Comparison of ENCODE assay signal across 8 cellular contexts in the genomic region with DNA sequence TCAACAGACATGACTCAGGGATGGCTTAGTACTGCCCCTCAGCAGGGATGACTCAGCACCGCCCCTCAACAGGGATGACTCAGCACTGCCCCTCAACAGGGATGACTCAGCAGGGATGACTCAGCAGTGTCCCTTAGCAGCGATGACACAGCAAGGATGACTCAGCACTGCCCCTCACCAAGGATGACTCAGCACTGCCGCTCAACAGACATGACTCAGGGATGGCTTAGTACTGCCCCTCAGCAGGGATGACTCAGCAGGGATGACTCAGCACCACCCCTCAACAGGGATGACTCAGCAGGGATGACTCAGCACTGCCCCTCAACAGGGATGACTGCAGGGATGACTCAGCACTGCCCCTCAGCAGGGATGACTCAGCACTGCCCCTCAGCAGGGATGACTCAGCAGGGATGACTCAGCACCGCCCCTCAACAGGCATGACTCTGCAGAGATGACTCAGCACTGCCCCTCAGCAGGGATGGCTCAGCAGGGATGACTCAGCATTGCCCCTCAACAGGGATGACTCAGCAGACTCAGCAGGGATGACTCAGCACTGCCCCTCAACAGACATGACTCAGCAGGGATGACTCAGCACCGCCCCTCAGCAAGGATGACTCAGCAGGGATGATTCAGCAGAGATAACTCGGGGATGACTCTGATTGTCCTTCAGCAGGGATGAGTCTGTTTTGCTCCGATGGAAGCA. TPM values are rescaled to one million over a fixed set of nuclear protein-coding genes. Genes with fewer than 3 reads are reported as not detected.
DNase-seq lines count a peak whose midpoint lies in the region; ATAC-seq and TF ChIP-seq lines count a peak whose summit lies in the region.
"Not testable (repeated sequence)": the region's sequence is repeated elsewhere in the genome, so short reads cannot be mapped to it uniquely, and the experiment has no call there.

No MANE protein-coding gene starts in this region.

- H3K27ac Mint-ChIP-seq in CD8-positive, alpha-beta T cell = peak overlapping the region; percentile 60
- peak overlapping the region; percentile 96 for H3K27ac Mint-ChIP-seq in osteocyte (ENCODE audit: unreplicated experiment)
- peak overlapping the region; percentile 55 for H3K27ac Mint-ChIP-seq in stimulated activated memory B cell treated with anti-CD40 and anti-IgM and Interleukin-4, amounts not matched to agents 10 μg/mL and 1 μg/mL and 100 μg/mL, for 72 hours

- not testable (repeated sequence) for H2AFZ ChIP-seq in KMS-11 (ENCODE audit: low read depth)

- H3K27me3 Mint-ChIP-seq in CD8-positive, alpha-beta T cell (ENCODE audit: low read depth); osteocyte (ENCODE audit: unreplicated experiment); stimulated activated memory B cell treated with anti-CD40 and anti-IgM and Interleukin-4, amounts not matched to agents 10 μg/mL and 1 μg/mL and 100 μg/mL, for 72 hours: not testable (repeated sequence)

- in situ Hi-C loops in brain microvascular endothelial cell (cut with HindIII; ENCODE audit: low pct_ligation_motif_present, low sequenced_read_pairs) = not testable (repeated sequence)

- not testable (repeated sequence) for ATAC-seq in CD8-positive, alpha-beta T cell; stimulated activated memory B cell treated with anti-CD40 and anti-IgM and Interleukin-4, amounts not matched to agents 10 μg/mL and 1 μg/mL and 100 μg/mL, for 72 hours

- H3K4me2 ChIP-seq in KMS-11 = not testable (repeated sequence)

- H3K79me2 ChIP-seq in KMS-11 (ENCODE audit: insufficient read depth, low read depth) = not testable (repeated sequence)

- peaks cover 62% of the 10 kb centered on the region for H3K36me3 Mint-ChIP-seq in CD8-positive, alpha-beta T cell
- H3K36me3 Mint-ChIP-seq in osteocyte (ENCODE audit: unreplicated experiment) = peaks cover 44% of the 10 kb centered on the region
- peaks cover 76% of the 10 kb centered on the region for H3K36me3 Mint-ChIP-seq in stimulated activated memory B cell treated with anti-CD40 and anti-IgM and Interleukin-4, amounts not matched to agents 10 μg/mL and 1 μg/mL and 100 μg/mL, for 72 hours

- peak in 4 of 7 experiments; percentile 19 to 61 (median 23) for DNase-seq in CD8-positive, alpha-beta T cell
- DNase-seq in SJSA1 (ENCODE audit: low read depth in 1 of 2, low spot score in 2 of 2) (peak in 1 of 2 experiments; percentile 56), brain microvascular endothelial cell (peak; percentile 48), glomerular visceral epithelial cell (ENCODE audit: extremely low spot score) (peak; percentile 60)
- DNase-seq in activated CD8-positive, alpha-beta memory T cell treated with anti-CD3 and anti-CD28 coated beads, Interleukin-2, amount 50 U/mL, for 24 hours (ENCODE audit: extremely low read depth) = peak; percentile 23
- not testable (repeated sequence) for DNase-seq in osteocyte (ENCODE audit: extremely low spot score, unreplicated experiment)

- H3K27ac ChIP-seq in CD8-positive, alpha-beta T cell (ENCODE audit: low read depth, low read length) = not testable (repeated sequence)
- peak overlapping the region; percentile 100 for H3K27ac ChIP-seq in KMS-11
- peak overlapping the region; percentile 65 for H3K27ac ChIP-seq in SJSA1
- H3K27ac ChIP-seq in brain microvascular endothelial cell = peak overlapping the region; percentile 29

- intact Hi-C loops in CD8-positive, alpha-beta T cell (cut with DNase I, micrococcal nuclease) = not testable (repeated sequence)

- CTCF ChIA-PET in CD8-positive, alpha-beta T cell (lab: Charles Lee) = not testable (repeated sequence)

- not testable (repeated sequence) for TF ChIP-seq CTCF in CD8-positive, alpha-beta T cell (IDR thresholded peaks at IDR 0.05); KMS-11 (conservative IDR thresholded peaks at IDR 0.05; ENCODE audit: low read depth, low read length); brain microvascular endothelial cell (IDR thresholded peaks at IDR 0.05; ENCODE audit: low read depth, low read length, missing control alignments); osteocyte (IDR thresholded peaks at IDR 0.05)

- H3K9ac ChIP-seq in KMS-11 = peak overlapping the region; percentile 94; the same call in 1 of the 2 replicates

- not testable (repeated sequence) for H3K4me1 ChIP-seq in CD8-positive, alpha-beta T cell (ENCODE audit: insufficient read depth, low read length); SJSA1 (replicated peaks)
- H3K4me1 ChIP-seq in KMS-11 (ENCODE audit: low read depth, poor library complexity, severe bottlenecking) = peaks cover 16% of the 10 kb centered on the region

- not testable (repeated sequence) for H4K20me1 ChIP-seq in KMS-11 (ENCODE audit: insufficient read depth)

- H3K36me3 ChIP-seq in CD8-positive, alpha-beta T cell (ENCODE audit: insufficient read depth, low read length); KMS-11 (ENCODE audit: insufficient read depth): not testable (repeated sequence)
- peaks cover 76% of the 10 kb centered on the region for H3K36me3 ChIP-seq in SJSA1
- H3K36me3 ChIP-seq in brain microvascular endothelial cell (replicated peaks) = peaks cover 29% of the 10 kb centered on the region

- POLR2A ChIA-PET in CD8-positive, alpha-beta T cell (lab: Charles Lee) = not testable (repeated sequence)

- not testable (repeated sequence) for H3K27me3 ChIP-seq in CD8-positive, alpha-beta T cell (ENCODE audit: insufficient read depth, low read length); KMS-11 (ENCODE audit: insufficient read depth, low read depth); SJSA1 (replicated peaks); brain microvascular endothelial cell (replicated peaks)

- not testable (repeated sequence) for H3K9me3 ChIP-seq in CD8-positive, alpha-beta T cell (ENCODE audit: low read length)
- H3K9me3 ChIP-seq in SJSA1 (replicated peaks) = peaks cover 16% of the 10 kb centered on the region; the same call in 1 of the 2 replicates

- H3K9me3 Mint-ChIP-seq in CD8-positive, alpha-beta T cell; osteocyte (ENCODE audit: unreplicated experiment); stimulated activated memory B cell treated with anti-CD40 and anti-IgM and Interleukin-4, amounts not matched to agents 10 μg/mL and 1 μg/mL and 100 μg/mL, for 72 hours: not testable (repeated sequence)

- not testable (repeated sequence) for H3K4me1 Mint-ChIP-seq in CD8-positive, alpha-beta T cell (ENCODE audit: low read depth); osteocyte (ENCODE audit: unreplicated experiment); stimulated activated memory B cell treated with anti-CD40 and anti-IgM and Interleukin-4, amounts not matched to agents 10 μg/mL and 1 μg/mL and 100 μg/mL, for 72 hours

- H3K4me3 ChIP-seq in CD8-positive, alpha-beta T cell (ENCODE audit: low read depth, low read length); KMS-11 (IDR thresholded peaks at IDR 0.05; ENCODE audit: insufficient read depth, low read depth, low read length); SJSA1; brain microvascular endothelial cell (ENCODE audit: low read depth, low read length): not testable (repeated sequence)

- H3K4me3 Mint-ChIP-seq in CD8-positive, alpha-beta T cell; osteocyte (ENCODE audit: unreplicated experiment): not testable (repeated sequence)
- H3K4me3 Mint-ChIP-seq in stimulated activated memory B cell treated with anti-CD40 and anti-IgM and Interleukin-4, amounts not matched to agents 10 μg/mL and 1 μg/mL and 100 μg/mL, for 72 hours = peak overlapping the region; percentile 12

RNA-seq across cellular contexts. Expression of a gene that starts 23.6 kb away (rescaled TPM):
- total RNA-seq in CD8-positive, alpha-beta T cell = 1 to 10 TPM in 1 of 2 experiments, under 1 TPM in 1; 0.58 to 1.2 TPM
- 1.3 TPM in 1 of 2 replicates, not detected in the other for total RNA-seq in SJSA1 (2014; rRNA removed; shearing (Covaris generic))
- total RNA-seq in osteocyte = 0.78 and 1.3 TPM in 2 replicates

RNA-seq across cellular contexts. Expression of a gene that starts 47.1 kb away (rescaled TPM):
- total RNA-seq in CD8-positive, alpha-beta T cell = 10 to 100 TPM; 27.1 to 30.0 TPM
- total RNA-seq in SJSA1 (2014; rRNA removed; shearing (Covaris generic)) = 122 and 135 TPM in 2 replicates
- total RNA-seq in osteocyte = 78.7 and 82.8 TPM in 2 replicates
